Comparison of ENCODE assay signal across 8 cellular contexts in the genomic region with DNA sequence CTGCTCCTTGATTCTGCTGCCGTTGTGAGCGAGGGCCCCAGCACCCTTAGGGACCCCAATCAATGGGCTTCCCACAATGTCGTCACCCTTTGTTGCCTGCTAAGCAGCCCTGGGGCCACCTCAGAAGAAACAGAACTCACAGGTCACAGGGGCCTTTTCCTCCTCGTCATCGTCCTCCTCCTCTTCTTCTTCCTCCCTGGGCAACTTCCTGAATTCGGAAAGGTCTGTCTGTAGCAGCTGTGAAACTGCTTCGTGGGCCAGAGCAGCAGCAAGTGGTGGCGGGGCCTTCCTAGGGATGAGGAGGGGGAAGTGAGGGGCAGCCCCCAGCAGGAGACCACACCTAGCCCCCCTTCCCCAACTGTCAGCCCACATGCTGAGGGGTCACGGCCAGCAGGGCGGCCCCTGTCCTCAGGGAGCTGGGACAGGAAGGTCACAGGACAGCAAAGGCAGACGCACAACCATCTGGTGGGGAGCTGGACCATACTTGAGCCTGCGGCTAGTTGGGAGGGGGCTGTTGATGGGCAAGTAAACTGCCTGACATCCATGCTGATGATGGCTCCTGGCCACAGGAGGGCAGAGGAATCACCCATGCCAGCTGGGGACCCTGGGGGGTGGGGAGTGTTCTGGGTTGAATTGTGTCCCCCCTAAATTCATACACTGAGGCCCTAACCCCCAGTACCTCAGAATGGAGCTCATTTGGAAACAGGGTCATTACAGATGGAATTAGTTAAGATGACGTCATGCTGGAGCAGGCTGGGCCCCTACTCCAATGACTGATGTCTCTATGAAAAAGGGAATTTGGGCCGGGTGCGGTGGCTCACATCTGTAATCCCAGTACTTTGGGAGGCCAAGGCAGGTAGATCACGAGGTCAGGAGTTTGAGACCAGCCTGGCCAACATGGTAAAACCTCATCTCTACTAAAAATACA. TPM values are rescaled to one million over a fixed set of nuclear protein-coding genes. Genes with fewer than 3 reads are reported as not detected.
DNase-seq lines count a peak whose midpoint lies in the region; ATAC-seq and TF ChIP-seq lines count a peak whose summit lies in the region.

No MANE protein-coding gene starts in this region.

- H3K27ac ChIP-seq in VCaP, result peak overlapping the region; percentile 97
- peak overlapping the region; percentile 94 for H3K27ac ChIP-seq in right atrium auricular region
- peak overlapping the region; percentile 80 to 95 (median 90) for H3K27ac ChIP-seq in spleen

- intact Hi-C loops in spleen (cut with DNase I; ENCODE audit: low total_unique reads), result loop anchor here (5.0 kb wide), 1 partner anchor 227 kb away; no protein-coding TSS in a partner anchor

- no peaks in the 10 kb centered on the region; the same call in none of the 2 replicates for H3K27me3 Mint-ChIP-seq in HFFc6 (ENCODE audit: insufficient read depth)

- peak overlapping the region; percentile 84; the same call in 1 of the 2 replicates for H3K4me3 Mint-ChIP-seq in HFFc6

- TF ChIP-seq POLR2A in spleen (IDR thresholded peaks at IDR 0.05), result no peak

- H3K36me3 Mint-ChIP-seq in HFFc6 (ENCODE audit: low read depth), result peaks cover 29% of the 10 kb centered on the region

- in situ Hi-C loops in GM13977 (cut with MboI; ENCODE audit: low pct_unique_long_range_greater_than_20kb, low sequenced_read_pairs, unreplicated experiment), result loop anchor here (10.0 kb wide), 2 partner anchors 205 to 235 kb away; a partner anchor contains a TSS

- H3K9me3 Mint-ChIP-seq in HFFc6, result no peaks in the 10 kb centered on the region

- peaks cover 0 to 83% of the 10 kb centered on the region in 2 donors for H3K4me1 ChIP-seq in right atrium auricular region
- peaks cover 52 to 100% (median 97%) of the 10 kb centered on the region in 6 donors for H3K4me1 ChIP-seq in spleen

- TF ChIP-seq CTCF in HFFc6 (IDR thresholded peaks at IDR 0.05) (no peak), VCaP (conservative IDR thresholded peaks at IDR 0.05) (no peak), right atrium auricular region (IDR thresholded peaks at IDR 0.05) (no peak), spleen (IDR thresholded peaks at IDR 0.05 in 8 of 11, conservative IDR thresholded peaks at IDR 0.05 in 3 of 11) (no peak), GM13977 (IDR thresholded peaks at IDR 0.05; ENCODE audit: extremely low read depth, insufficient read depth, missing control alignments) (no peak)

- H3K4me3 ChIP-seq in right atrium auricular region (no peak overlapping the region), spleen (peak overlapping the region in 1 of 8 donors; percentile 72)

- H3K4me1 Mint-ChIP-seq in HFFc6 (ENCODE audit: low read depth), result peaks cover 82% of the 10 kb centered on the region

- H3K36me3 ChIP-seq in right atrium auricular region (peaks cover 27% of the 10 kb centered on the region), spleen (peaks cover 0 to 67% (median 8%) of the 10 kb centered on the region in 6 donors)

- no peak for DNase-seq in HFFc6
- DNase-seq in right atrium auricular region (ENCODE audit: low spot score), result no peak
- peak; percentile 85 for DNase-seq in spleen
- no peak for DNase-seq in GM13977 (ENCODE audit: low spot score)
- no peak for DNase-seq in DMS 273 treated with DMSO at 0.1 percent for 48 hours (lab: John Stamatoyannopoulos, UW)
- DNase-seq in hippocampal formation (lab: John Stamatoyannopoulos, UW), result no peak

- 36 to 48% (median 43%) methylated on average over 14 to 16 of the region's 16 CpGs for WGBS in spleen, 5 donors

- ATAC-seq in HG02759 (IDR thresholded peaks at IDR 0.05; ENCODE audit: unreplicated experiment), result no peak

- H3K9me3 ChIP-seq in right atrium auricular region (no peaks in the 10 kb centered on the region), spleen (no peaks in the 10 kb centered on the region)

- H3K27me3 ChIP-seq in right atrium auricular region (no peaks in the 10 kb centered on the region), spleen (replicated peaks in 1 of 7) (no peaks in the 10 kb centered on the region)

- peak overlapping the region; percentile 99 for H3K27ac Mint-ChIP-seq in HFFc6

RNA-seq across cellular contexts. Expression of a gene that starts 13.0 kb away (rescaled TPM):
- total RNA-seq in HFFc6 (2021; fragmentation: NEBNext Ultra II Directional; extraction: Animal tissue kit (Norgen Biotek cat#: 25700)), result 10 to 100 TPM; 56.1 to 65.3 (median 60.6) TPM
- total RNA-seq in right atrium auricular region, result 10 to 100 TPM; 17.0 to 29.6 TPM
- total RNA-seq in spleen, result 100 to 1,000 TPM in 1 of 7 donors, 10 to 100 TPM in 6; 63.4 to 103 (median 87.8) TPM
- polyA plus RNA-seq in spleen, result 10 to 100 TPM; 13.6 to 37.2 (median 14.0) TPM

RNA-seq across cellular contexts. Expression of a gene that starts 42.9 kb away (rescaled TPM):
- total RNA-seq in HFFc6 (2021; fragmentation: NEBNext Ultra II Directional; extraction: Animal tissue kit (Norgen Biotek cat#: 25700)), result 10 to 100 TPM; 13.8 to 17.1 (median 15.2) TPM
- 10 to 100 TPM; 11.5 to 12.3 TPM for total RNA-seq in right atrium auricular region
- 10 to 100 TPM; 44.8 to 66.4 (median 55.4) TPM for total RNA-seq in spleen
- 10 to 100 TPM; 12.6 to 23.5 (median 19.5) TPM for polyA plus RNA-seq in spleen
